In genomic region chr1:2392071-2392442, GRCh38 we compare ENCODE assay signal across 8 cellular contexts. TPM values are rescaled to one million over a fixed set of nuclear protein-coding genes. Genes with fewer than 3 reads are reported as not detected.
DNase-seq lines count a peak whose midpoint lies in the region; ATAC-seq and TF ChIP-seq lines count a peak whose summit lies in the region.

No MANE protein-coding gene starts in this region.

- H3K4me3 Mint-ChIP-seq in activated T-cell treated with anti-CD3 and anti-CD28 coated beads, Interleukin-2, amount 50 U/mL, for 4 hours, result peak overlapping the region; percentile 90
- peak overlapping the region; percentile 92 for H3K4me3 Mint-ChIP-seq in activated CD8-positive, alpha-beta T cell treated with anti-CD3 and anti-CD28 coated beads for 36 hours

- CTCF ChIA-PET in activated CD8-positive, alpha-beta T cell treated with anti-CD3 and anti-CD28 coated beads for 36 hours (lab: Charles Lee), result interaction anchor here (0.7 to 6.2 kb wide), 4 partner anchors 9 to 197 kb away, joined by 3 to 35 read pairs (median 14); partner anchors contain the start of gene FAAP20

- H3K27me3 Mint-ChIP-seq in activated T-cell treated with anti-CD3 and anti-CD28 coated beads, Interleukin-2, amount 50 U/mL, for 4 hours (ENCODE audit: low read depth), result no peaks in the 10 kb centered on the region
- H3K27me3 Mint-ChIP-seq in activated CD8-positive, alpha-beta T cell treated with anti-CD3 and anti-CD28 coated beads for 36 hours, result no peaks in the 10 kb centered on the region

- ATAC-seq in activated T-cell treated with anti-CD3 and anti-CD28 coated beads, Interleukin-2, amount 50 U/mL, for 4 hours, result no peak
- no peak for ATAC-seq in activated CD8-positive, alpha-beta T cell treated with anti-CD3 and anti-CD28 coated beads for 36 hours
- no peak for ATAC-seq in HG02588 (IDR thresholded peaks at IDR 0.05; ENCODE audit: unreplicated experiment)

- no peaks in the 10 kb centered on the region for H3K27me3 ChIP-seq in iPS-20b (ENCODE audit: insufficient read depth, low read length)
- peaks cover 0 to 5% (median 0%) of the 10 kb centered on the region in 5 donors for H3K27me3 ChIP-seq in subcutaneous abdominal adipose tissue (ENCODE audit: control insufficient read depth in 5 of 5, insufficient read depth in 4 of 5, low read length in 5 of 5)

- H3K9ac ChIP-seq in iPS-20b (ENCODE audit: low read depth, low read length) (peak overlapping the region; percentile 74), subcutaneous abdominal adipose tissue (ENCODE audit: low read length in 5 of 5) (peak overlapping the region; percentile 71 to 89 (median 86))

- H3K36me3 Mint-ChIP-seq in activated T-cell treated with anti-CD3 and anti-CD28 coated beads, Interleukin-2, amount 50 U/mL, for 4 hours (ENCODE audit: insufficient read depth), result peaks cover 15% of the 10 kb centered on the region
- peaks cover 28% of the 10 kb centered on the region for H3K36me3 Mint-ChIP-seq in activated CD8-positive, alpha-beta T cell treated with anti-CD3 and anti-CD28 coated beads for 36 hours (ENCODE audit: low read depth)

- intact Hi-C loops in activated CD8-positive, alpha-beta T cell treated with anti-CD3 and anti-CD28 coated beads for 36 hours (cut with micrococcal nuclease), result no loop called here

- H3K27ac Mint-ChIP-seq in activated CD8-positive, alpha-beta T cell treated with anti-CD3 and anti-CD28 coated beads for 36 hours, result peak overlapping the region; percentile 90

- no peak for TF ChIP-seq CTCF in activated CD8-positive, alpha-beta T cell treated with anti-CD3 and anti-CD28 coated beads for 36 hours (IDR thresholded peaks at IDR 0.05)

- H3K4me1 Mint-ChIP-seq in activated T-cell treated with anti-CD3 and anti-CD28 coated beads, Interleukin-2, amount 50 U/mL, for 4 hours (ENCODE audit: low read depth), result peaks cover 34% of the 10 kb centered on the region
- H3K4me1 Mint-ChIP-seq in activated CD8-positive, alpha-beta T cell treated with anti-CD3 and anti-CD28 coated beads for 36 hours (ENCODE audit: low read depth), result peaks cover 44% of the 10 kb centered on the region

- H3K4me1 ChIP-seq in iPS-20b (ENCODE audit: insufficient read depth, low read length) (peaks cover 7% of the 10 kb centered on the region), subcutaneous abdominal adipose tissue (ENCODE audit: control insufficient read depth in 5 of 5, insufficient read depth in 5 of 5, low read length in 5 of 5) (peaks cover 16 to 45% (median 32%) of the 10 kb centered on the region in 5 donors)

- H3K9me3 ChIP-seq in iPS-20b (ENCODE audit: insufficient read depth, low read depth, low read length), result no peaks in the 10 kb centered on the region
- H3K9me3 ChIP-seq in subcutaneous abdominal adipose tissue (ENCODE audit: control insufficient read depth in 5 of 5, low read length in 5 of 5), result peaks cover 0 to 2% (median 0%) of the 10 kb centered on the region in 5 donors

- POLR2A ChIA-PET in activated CD8-positive, alpha-beta T cell treated with anti-CD3 and anti-CD28 coated beads for 36 hours (lab: Charles Lee), result interaction anchor here (0.6 to 2.5 kb wide), 7 partner anchors 9 to 204 kb away, joined by 3 to 6 read pairs (median 4); partner anchors contain the start of gene FAAP20

- no peak for DNase-seq in activated T-cell treated with anti-CD3 and anti-CD28 coated beads, Interleukin-2, amount 50 U/mL, for 4 hours
- no peak for DNase-seq in activated T-cell treated with anti-CD3 and anti-CD28 coated beads, Interleukin-2, amount 50 U/mL, for 1 hour
- DNase-seq in activated CD8-positive, alpha-beta T cell treated with anti-CD3 and anti-CD28 coated beads for 36 hours, result no peak
- no peak for DNase-seq in NOMO-1 treated with DMSO at 0.1 percent for 48 hours (lab: John Stamatoyannopoulos, UW; ENCODE audit: unreplicated experiment)
- DNase-seq in NCI-H1092 treated with DMSO at 0.1 percent for 48 hours (lab: John Stamatoyannopoulos, UW), result no peak

- H3K27ac ChIP-seq in iPS-20b (ENCODE audit: low read length) (no peak overlapping the region), subcutaneous abdominal adipose tissue (ENCODE audit: low read depth, low read length) (peak overlapping the region; percentile 55)

- H3K36me3 ChIP-seq in iPS-20b (ENCODE audit: insufficient read depth, low read depth, low read length), result peaks cover 38% of the 10 kb centered on the region
- peaks cover 0 to 44% (median 30%) of the 10 kb centered on the region in 5 donors for H3K36me3 ChIP-seq in subcutaneous abdominal adipose tissue (ENCODE audit: control insufficient read depth in 5 of 5, insufficient read depth in 5 of 5, low read length in 5 of 5)

- H3K9me3 Mint-ChIP-seq in activated T-cell treated with anti-CD3 and anti-CD28 coated beads, Interleukin-2, amount 50 U/mL, for 4 hours, result no peaks in the 10 kb centered on the region
- H3K9me3 Mint-ChIP-seq in activated CD8-positive, alpha-beta T cell treated with anti-CD3 and anti-CD28 coated beads for 36 hours, result no peaks in the 10 kb centered on the region

- H3K4me3 ChIP-seq in iPS-20b (ENCODE audit: low read length) (peak overlapping the region; percentile 90), subcutaneous abdominal adipose tissue (ENCODE audit: low read depth in 1 of 5, low read length in 5 of 5) (peak overlapping the region; percentile 71 to 88 (median 81))

RNA-seq across cellular contexts. Expression of gene RER1, which starts 0.4 kb away (rescaled TPM):
- 100 to 1,000 TPM; 153 to 170 (median 170) TPM for total RNA-seq in activated T-cell treated with anti-CD3 and anti-CD28 coated beads, Interleukin-2, amount 50 U/mL, for 4 hours
- total RNA-seq in activated CD8-positive, alpha-beta T cell treated with anti-CD3 and anti-CD28 coated beads for 36 hours, result 100 to 1,000 TPM; 120 to 131 TPM

RNA-seq across cellular contexts. Expression of gene MORN1, which starts 0.7 kb away (rescaled TPM):
- total RNA-seq in activated T-cell treated with anti-CD3 and anti-CD28 coated beads, Interleukin-2, amount 50 U/mL, for 4 hours, result 1 to 10 TPM; 6.4 to 7.0 (median 6.7) TPM
- 1 to 10 TPM; 5.9 to 6.6 TPM for total RNA-seq in activated CD8-positive, alpha-beta T cell treated with anti-CD3 and anti-CD28 coated beads for 36 hours

RNA-seq across cellular contexts. Expression of gene PEX10, which starts 20.3 kb away (rescaled TPM):
- 10 to 100 TPM; 23.4 to 23.6 (median 23.6) TPM for total RNA-seq in activated T-cell treated with anti-CD3 and anti-CD28 coated beads, Interleukin-2, amount 50 U/mL, for 4 hours
- 10 to 100 TPM; 17.1 to 19.0 TPM for total RNA-seq in activated CD8-positive, alpha-beta T cell treated with anti-CD3 and anti-CD28 coated beads for 36 hours
